Comparison of ENCODE assay signal across 25 cellular contexts in the genomic region with DNA sequence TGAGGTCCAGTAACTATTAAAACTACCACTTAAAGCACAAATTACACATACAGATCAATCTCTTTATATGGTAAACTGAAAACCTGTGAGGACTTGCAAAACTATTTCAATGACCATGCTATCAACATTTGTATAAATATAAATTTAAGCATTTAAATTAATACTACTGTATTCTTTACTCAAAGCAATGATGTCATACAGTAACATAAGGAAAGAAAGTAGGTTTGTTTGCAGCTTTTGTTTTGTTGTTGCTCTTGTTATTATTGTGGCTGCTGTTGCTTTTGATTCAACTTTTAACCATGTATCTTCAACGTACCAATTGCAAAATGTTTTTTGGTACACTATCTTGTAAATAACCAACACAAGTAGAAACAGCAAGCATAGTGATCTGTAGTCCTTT. TPM values are rescaled to one million over a fixed set of nuclear protein-coding genes. Genes with fewer than 3 reads are reported as not detected.
DNase-seq lines count a peak whose midpoint lies in the region; ATAC-seq, FAIRE-seq and TF ChIP-seq lines count a peak whose summit lies in the region.
"Had no signal": no experiment of that assay in that cellular context is flagged by ENCODE, and none has a peak within 500 bp of the region (broad histone marks: within the 10 kb centered on the region; RNA-seq: fewer than 3 reads in every experiment).

No MANE protein-coding gene starts in this region.

- H3K36me3 Mint-ChIP-seq in T-helper 1 cell treated with Interleukin-12 subunit alpha and Interleukin-12 subunit beta and Interleukin-4 antibody, amounts not matched to agents 30 μg/mL and 1 μg/mL, for 36 hours (ENCODE audit: low read depth), result peaks cover 48% of the 10 kb centered on the region
- H3K36me3 Mint-ChIP-seq in effector memory CD8-positive, alpha-beta T cell (ENCODE audit: insufficient read depth), result peaks cover 23% of the 10 kb centered on the region

- peaks cover 16% of the 10 kb centered on the region for H3F3A ChIP-seq in smooth muscle cell (ENCODE audit: low read depth)

- TF ChIP-seq EP300 in HepG2 (IDR thresholded peaks at IDR 0.05; ENCODE audit: low read depth in 2 of 2, low read length in 2 of 2) (no peak), HepG2 (CRISPR knock-in tag; IDR thresholded peaks at IDR 0.05; ENCODE audit: borderline replicate concordance) (no peak)

- intact Hi-C loops in HepG2 (cut with micrococcal nuclease; ENCODE audit: unreplicated experiment), result no loop called here
- intact Hi-C loops in right lobe of liver (cut with DNase I), result no loop called here

- no peak for TF ChIP-seq POLR2A in HepG2 (IDR thresholded peaks at IDR 0.05; ENCODE audit: insufficient read depth in 1 of 2, low read depth in 2 of 2, low read length in 2 of 2)
- no peak for TF ChIP-seq POLR2A in right lobe of liver (IDR thresholded peaks at IDR 0.05)

- H3K79me2 ChIP-seq in HepG2 (ENCODE audit: insufficient read depth, low read length) (no peaks in the 10 kb centered on the region), smooth muscle cell (ENCODE audit: low read depth) (peaks cover 41% of the 10 kb centered on the region)

- no peaks in the 10 kb centered on the region for H3K9me3 Mint-ChIP-seq in T-helper 1 cell treated with Interleukin-12 subunit alpha and Interleukin-12 subunit beta and Interleukin-4 antibody, amounts not matched to agents 30 μg/mL and 1 μg/mL, for 36 hours
- no peaks in the 10 kb centered on the region for H3K9me3 Mint-ChIP-seq in effector memory CD8-positive, alpha-beta T cell
- H3K9me3 Mint-ChIP-seq: activated B cell treated with CpG ODN at 0.5 μM for 24 hours, HFFc6 had no signal

- CTCF ChIA-PET in HepG2 (lab: Yijun Ruan, JAX; ENCODE audit: low intra/inter-chr PET ratio, low total read pairs), result no interaction called here

- POLR2A ChIA-PET in HepG2 (lab: Yijun Ruan, JAX), result no interaction called here

- no peak overlapping the region for H3K9ac ChIP-seq in HepG2 (ENCODE audit: insufficient read depth, low read depth, low read length)
- H3K9ac ChIP-seq in smooth muscle cell (ENCODE audit: low read depth), result no peak overlapping the region
- H3K9ac ChIP-seq: SK-N-SH had no signal

- TF ChIP-seq CTCF in HepG2 (CRISPR knock-in tag; IDR thresholded peaks at IDR 0.05) (no peak), right lobe of liver (IDR thresholded peaks at IDR 0.05) (no peak), smooth muscle cell (IDR thresholded peaks at IDR 0.05; ENCODE audit: borderline replicate concordance, insufficient read depth, poor library complexity, severe bottlenecking) (no peak)

- no peak overlapping the region for H2AFZ ChIP-seq in HepG2 (ENCODE audit: low read length)
- H2AFZ ChIP-seq in smooth muscle cell (ENCODE audit: low read depth), result no peak overlapping the region

- TF ChIP-seq RAD21 in HepG2 (CRISPR knock-in tag; IDR thresholded peaks at IDR 0.05), result no peak

- WGBS in HepG2 (ENCODE audit: low lambda C conversion rate), result 88% methylated on average over 1 of the region's 1 CpG
- WGBS in right lobe of liver (ENCODE audit: insufficient coverage, low coverage, low lambda C conversion rate, missing lambda C conversion rate), result 19% methylated on average over 1 of the region's 1 CpG
- WGBS in smooth muscle cell (ENCODE audit: low lambda C conversion rate), result 71% methylated on average over 1 of the region's 1 CpG

- H3K27me3 ChIP-seq in HepG2 (ENCODE audit: control insufficient read depth in 1 of 2, insufficient read depth in 2 of 2, low read length in 2 of 2) (no peaks in the 10 kb centered on the region), right lobe of liver (no peaks in the 10 kb centered on the region), smooth muscle cell (ENCODE audit: low read depth) (no peaks in the 10 kb centered on the region)
- H3K27me3 ChIP-seq: Peyer's patch, right atrium auricular region, uterus had no signal

- ATAC-seq in HepG2 (no peak), right lobe of liver (no peak)
- ATAC-seq in effector memory CD8-positive, alpha-beta T cell (replicated peaks), result peak; percentile 16

- H3K27ac ChIP-seq in HepG2 (ENCODE audit: extremely low read length, insufficient read depth, low read length) (no peak overlapping the region), right lobe of liver (no peak overlapping the region), smooth muscle cell (ENCODE audit: low read depth) (peak overlapping the region; percentile 83)
- H3K27ac ChIP-seq: 22Rv1, Peyer's patch had no signal

- H3K36me3 ChIP-seq in HepG2 (replicated peaks in 1 of 2; ENCODE audit: control insufficient read depth in 1 of 2, insufficient read depth in 2 of 2, low read length in 2 of 2) (peaks cover 3 to 7% of the 10 kb centered on the region in 2 experiments; a peak in 3 of 5 replicates), right lobe of liver (no peaks in the 10 kb centered on the region), smooth muscle cell (ENCODE audit: low read depth) (peaks cover 5% of the 10 kb centered on the region)
- H3K36me3 ChIP-seq: uterus had no signal

- H3K9me3 ChIP-seq in HepG2 (ENCODE audit: low read length), result no peaks in the 10 kb centered on the region
- no peaks in the 10 kb centered on the region for H3K9me3 ChIP-seq in right lobe of liver
- no peaks in the 10 kb centered on the region for H3K9me3 ChIP-seq in smooth muscle cell (replicated peaks; ENCODE audit: low read depth)
- H3K9me3 ChIP-seq: Caco-2, Peyer's patch, right atrium auricular region, SK-N-SH, uterus had no signal

- peak overlapping the region; percentile 14 for H3K4me3 Mint-ChIP-seq in T-helper 1 cell treated with Interleukin-12 subunit alpha and Interleukin-12 subunit beta and Interleukin-4 antibody, amounts not matched to agents 30 μg/mL and 1 μg/mL, for 36 hours
- H3K4me3 Mint-ChIP-seq in effector memory CD8-positive, alpha-beta T cell, result peak overlapping the region in 1 of 2 donors; percentile 53
- H3K4me3 Mint-ChIP-seq: activated B cell treated with CpG ODN at 0.5 μM for 24 hours, B cell, HFFc6 had no signal

- H3K4me3 ChIP-seq in HepG2 (replicated peaks in 1 of 3; ENCODE audit: insufficient read depth in 1 of 3, low read depth in 2 of 3, low read length in 3 of 3), result no peak overlapping the region
- no peak overlapping the region for H3K4me3 ChIP-seq in right lobe of liver
- H3K4me3 ChIP-seq in smooth muscle cell, result no peak overlapping the region
- H3K4me3 ChIP-seq: Peyer's patch, right atrium auricular region, uterus had no signal

- DNase-seq in T-helper 1 cell (no peak), HepG2 (ENCODE audit: low spot score) (no peak), right lobe of liver (no peak), smooth muscle cell (lab: John Stamatoyannopoulos, UW; ENCODE audit: unreplicated experiment) (no peak), LoVo (ENCODE audit: low spot score) (no peak)
- DNase-seq in effector memory CD8-positive, alpha-beta T cell, result no peak
- no peak for DNase-seq in activated CD4-positive, CD25-positive, alpha-beta regulatory T cell treated with anti-CD3 and anti-CD28 coated beads, Interleukin-2, amount 50 U/mL, for 72 hours
- DNase-seq: activated B cell treated with CpG ODN at 0.5 μM for 24 hours; activated naive CD4-positive, alpha-beta T cell treated with Interleukin-2 at 50 U/mL for 16 hours; Caco-2; DND-41; head of caudate nucleus; HFFc6; NCI-H1092 treated with DMSO at 0.1 percent for 48 hours; NCI-H2081; nucleus accumbens; Peyer's patch; SK-N-SH; stimulated activated CD4-positive, alpha-beta T cell treated with anti-CD3 and anti-CD28 coated beads, Interleukin-15, amount 100 ng/mL, for 24 hours; T1000; uterus had no signal

- H3K27me3 Mint-ChIP-seq in T-helper 1 cell treated with Interleukin-12 subunit alpha and Interleukin-12 subunit beta and Interleukin-4 antibody, amounts not matched to agents 30 μg/mL and 1 μg/mL, for 36 hours (ENCODE audit: low read depth), result no peaks in the 10 kb centered on the region
- no peaks in the 10 kb centered on the region for H3K27me3 Mint-ChIP-seq in effector memory CD8-positive, alpha-beta T cell
- H3K27me3 Mint-ChIP-seq: activated B cell treated with CpG ODN at 0.5 μM for 24 hours, B cell had no signal

- BruUV-seq in HepG2 (replicated peaks; lab: Mats Ljungman, UMichigan), result no TSS peak

- peaks cover 6% of the 10 kb centered on the region; the same call in 1 of the 2 replicates for H4K20me1 ChIP-seq in HepG2 (ENCODE audit: insufficient read depth, low read length)
- H4K20me1 ChIP-seq in smooth muscle cell (ENCODE audit: low read depth), result peaks cover 6% of the 10 kb centered on the region

- H3K4me2 ChIP-seq in HepG2 (ENCODE audit: low read depth, low read length), result no peak overlapping the region
- peak overlapping the region; percentile 16 for H3K4me2 ChIP-seq in smooth muscle cell
- H3K4me2 ChIP-seq: SK-N-SH had no signal

- peaks cover 7% of the 10 kb centered on the region; the same call in 1 of the 2 replicates for H3K4me1 ChIP-seq in HepG2 (ENCODE audit: insufficient read depth, low read length)
- peaks cover 0 to 25% (median 3%) of the 10 kb centered on the region in 4 donors for H3K4me1 ChIP-seq in right lobe of liver
- H3K4me1 ChIP-seq in smooth muscle cell (ENCODE audit: low read depth), result peaks cover 53% of the 10 kb centered on the region
- H3K4me1 ChIP-seq: Caco-2 had no signal

- peaks cover 50% of the 10 kb centered on the region for H3K4me1 Mint-ChIP-seq in T-helper 1 cell treated with Interleukin-12 subunit alpha and Interleukin-12 subunit beta and Interleukin-4 antibody, amounts not matched to agents 30 μg/mL and 1 μg/mL, for 36 hours (ENCODE audit: low read depth)
- H3K4me1 Mint-ChIP-seq in effector memory CD8-positive, alpha-beta T cell (ENCODE audit: low read depth in 2 of 2), result peaks cover 30 to 43% of the 10 kb centered on the region in 2 donors

- in situ Hi-C loops in HepG2 (cut with HindIII; ENCODE audit: extremely low pct_ligation_motif_present, low pct_unique_long_range_greater_than_20kb), result no loop called here

- no peak for FAIRE-seq in HepG2 (lab: Jason Lieb, UNC)

- H3K27ac Mint-ChIP-seq in T-helper 1 cell treated with Interleukin-12 subunit alpha and Interleukin-12 subunit beta and Interleukin-4 antibody, amounts not matched to agents 30 μg/mL and 1 μg/mL, for 36 hours, result peak overlapping the region; percentile 74
- peak overlapping the region; percentile 6 to 54 for H3K27ac Mint-ChIP-seq in effector memory CD8-positive, alpha-beta T cell
- H3K27ac Mint-ChIP-seq: activated B cell treated with CpG ODN at 0.5 μM for 24 hours, B cell, HFFc6 had no signal

RNA-seq across cellular contexts. Expression of gene CBLB, which starts 22.0 kb away (rescaled TPM):
- 5.1 and 9.8 TPM in 2 replicates for total RNA-seq in HepG2 (2016; rRNA removed; fragmentation: Illumina TruSeq; extraction: Trizol)
- 1.1 and 1.6 TPM in 2 replicates for total RNA-seq in HepG2 (2016; cell fraction: cytosol; rRNA removed; fragmentation: Illumina TruSeq; extraction: Trizol; ENCODE audit: low read depth)
- 7.4 and 8.5 TPM in 2 replicates for total RNA-seq in HepG2 (2016; cell fraction: insoluble cytoplasmic fraction; rRNA removed; fragmentation: Illumina TruSeq; extraction: Trizol)
- total RNA-seq in HepG2 (2016; cell fraction: membrane; rRNA removed; fragmentation: Illumina TruSeq; extraction: Trizol), result 2.3 and 3.5 TPM in 2 replicates
- total RNA-seq in HepG2 (2016; cell fraction: nucleus; rRNA removed; fragmentation: Illumina TruSeq; extraction: Trizol), result 36.8 and 38.2 TPM in 2 replicates
- polyA plus RNA-seq in HepG2 (2011; rRNA removed), result 14.9 and 16.4 TPM in 2 replicates
- 5.3 and 9.4 TPM in 2 replicates for polyA plus RNA-seq in HepG2 (2011; cell fraction: cytosol; rRNA removed)
- polyA plus RNA-seq in HepG2 (2011; cell fraction: nucleus; rRNA removed), result 24.6 and 25.9 TPM in 2 replicates
- polyA plus RNA-seq in HepG2 (2012), result 12.7 and 15.0 TPM in 2 replicates
- polyA plus RNA-seq in HepG2 (2016; cell fraction: cytosol; fragmentation: Illumina TruSeq; extraction: Trizol; ENCODE audit: low read depth), result 0.40 and 0.97 TPM in 2 replicates
- polyA plus RNA-seq in HepG2 (2016; cell fraction: insoluble cytoplasmic fraction; fragmentation: Illumina TruSeq; extraction: Trizol; ENCODE audit: low read depth), result 4.2 and 6.6 TPM in 2 replicates
- 1.3 and 1.9 TPM in 2 replicates for polyA plus RNA-seq in HepG2 (2016; cell fraction: membrane; fragmentation: Illumina TruSeq; extraction: Trizol; ENCODE audit: low read depth)
- polyA plus RNA-seq in HepG2 (2016; cell fraction: nucleus; fragmentation: Illumina TruSeq; extraction: Trizol; ENCODE audit: insufficient read depth, low read depth), result 17.4 and 22.5 TPM in 2 replicates
- polyA minus RNA-seq in HepG2 (2011; rRNA and poly(A)+ RNA removed; ENCODE audit: low replicate concordance), result 4.3 and 14.6 TPM in 2 replicates
- 9.0 and 9.7 TPM in 2 replicates for polyA minus RNA-seq in HepG2 (2011; cell fraction: cytosol; rRNA and poly(A)+ RNA removed)
- polyA minus RNA-seq in HepG2 (2011; cell fraction: nucleus; rRNA and poly(A)+ RNA removed), result 226 and 257 TPM in 2 replicates
- 10 to 100 TPM in 5 of 6 experiments, 1 to 10 TPM in 1; 9.4 to 21.4 (median 18.2) TPM for total RNA-seq in right lobe of liver
- 38.0 and 38.9 TPM in 2 replicates for total RNA-seq in smooth muscle cell
- 13.9 and 18.3 TPM in 2 replicates for polyA plus RNA-seq in smooth muscle cell
